ENCODE assay signal across 8 cellular contexts in the genomic region with DNA sequence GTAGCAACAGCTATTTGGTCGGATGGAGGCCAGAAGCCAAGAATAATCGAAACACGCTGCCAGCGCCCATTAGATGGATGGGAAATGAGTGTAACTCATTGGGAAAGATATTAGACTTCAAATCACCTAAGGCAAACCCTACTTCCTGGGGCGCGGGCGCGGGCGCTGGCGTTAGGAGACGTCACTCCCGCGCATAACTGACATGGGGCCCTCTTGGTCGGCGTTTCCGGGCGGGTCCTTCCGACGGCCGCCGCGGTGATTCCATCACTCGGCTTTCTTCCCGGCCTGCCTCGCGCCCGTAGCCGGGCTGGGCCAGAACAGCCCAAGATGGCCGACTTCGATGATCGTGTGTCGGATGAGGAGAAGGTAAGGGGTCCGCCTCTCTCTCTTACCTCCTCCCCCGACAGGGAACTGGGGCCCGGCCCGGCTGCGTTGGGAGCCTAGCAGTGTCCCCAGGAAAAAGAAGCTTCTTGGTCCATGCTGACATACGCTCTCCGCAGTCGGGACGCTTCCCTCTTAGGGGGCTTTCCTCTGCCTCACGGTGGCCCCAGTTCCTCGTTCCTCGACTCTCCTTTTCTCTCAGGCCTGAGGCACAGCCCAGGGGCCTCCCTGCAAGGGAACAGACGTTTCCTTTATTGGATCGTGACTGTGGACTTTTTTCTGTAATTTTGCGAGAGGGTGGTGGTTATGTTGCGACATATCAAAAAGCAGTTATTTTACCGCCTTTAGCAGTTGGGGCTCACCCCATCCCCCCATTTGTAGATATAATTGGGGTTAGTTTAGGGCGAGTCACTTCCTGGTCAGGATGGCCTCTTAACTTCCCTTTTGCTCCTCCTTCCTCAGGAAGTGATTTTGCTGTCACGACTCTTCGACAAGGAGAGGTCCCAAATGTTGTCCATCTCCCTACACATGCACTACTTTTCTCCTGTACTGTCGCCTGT. TPM values are rescaled to one million over a fixed set of nuclear protein-coding genes. Genes with fewer than 3 reads are reported as not detected.
A peak's percentile ranks its signal among the peaks of the same experiment; 100 is the strongest.
DNase-seq lines count a peak whose midpoint lies in the region; ATAC-seq and TF ChIP-seq lines count a peak whose summit lies in the region.

CAPZA1 (plus strand) TSS at position 315 of the 941 bp plus-strand sequence; CDS start at position 328, 13 bp downstream.

- no peaks in the 10 kb centered on the region for H3K36me3 ChIP-seq in thoracic aorta

- no peaks in the 10 kb centered on the region for H3K27me3 ChIP-seq in thoracic aorta (replicated peaks; ENCODE audit: insufficient read depth)

- no peaks in the 10 kb centered on the region for H3K9me3 Mint-ChIP-seq in activated naive CD8-positive, alpha-beta T cell (ENCODE audit: low read depth)
- H3K9me3 Mint-ChIP-seq in glutamatergic neuron (ENCODE audit: unreplicated experiment) (peaks cover 15% of the 10 kb centered on the region), osteocyte (ENCODE audit: unreplicated experiment) (no peaks in the 10 kb centered on the region)

- peaks cover 8% of the 10 kb centered on the region for H3K36me3 Mint-ChIP-seq in activated naive CD8-positive, alpha-beta T cell
- no peaks in the 10 kb centered on the region for H3K36me3 Mint-ChIP-seq in glutamatergic neuron (ENCODE audit: unreplicated experiment)
- H3K36me3 Mint-ChIP-seq in osteocyte (ENCODE audit: unreplicated experiment) = peaks cover 3% of the 10 kb centered on the region

- peak within 1 kb of the TSS; percentile 99 for H3K27ac Mint-ChIP-seq in activated naive CD8-positive, alpha-beta T cell
- H3K27ac Mint-ChIP-seq in glutamatergic neuron (ENCODE audit: unreplicated experiment) (peak within 1 kb of the TSS; percentile 99), osteocyte (ENCODE audit: unreplicated experiment) (peak within 1 kb of the TSS; percentile 100)

- H3K9me3 ChIP-seq in thoracic aorta = no peaks in the 10 kb centered on the region

- DNase-seq in NCI-H1105 treated with DMSO at 0.1 percent for 48 hours (lab: John Stamatoyannopoulos, UW) (peak; percentile 88), SKM-1 treated with dmso at 0.1 percent for 144 hours (lab: John Stamatoyannopoulos, UW; ENCODE audit: unreplicated experiment) (peak; percentile 95), glutamatergic neuron (peak; percentile 93), osteocyte (ENCODE audit: extremely low spot score, unreplicated experiment) (peak; percentile 96), thoracic aorta (ENCODE audit: low spot score) (peak; percentile 67)

- H3K4me1 Mint-ChIP-seq in activated naive CD8-positive, alpha-beta T cell (ENCODE audit: low read depth) = peaks cover 47% of the 10 kb centered on the region
- H3K4me1 Mint-ChIP-seq in glutamatergic neuron (ENCODE audit: low read depth, unreplicated experiment) = peaks cover 10% of the 10 kb centered on the region
- peaks cover 46% of the 10 kb centered on the region for H3K4me1 Mint-ChIP-seq in osteocyte (ENCODE audit: unreplicated experiment)

- H3K4me3 ChIP-seq in thoracic aorta = peak within 1 kb of the TSS; percentile 85

- H3K27ac ChIP-seq in thoracic aorta = peak within 1 kb of the TSS; percentile 94 to 99

- no peak for TF ChIP-seq CTCF in glutamatergic neuron (IDR thresholded peaks at IDR 0.05; ENCODE audit: partially characterized antibody, unreplicated experiment)
- no peak for TF ChIP-seq CTCF in osteocyte (IDR thresholded peaks at IDR 0.05)
- TF ChIP-seq CTCF in thoracic aorta (IDR thresholded peaks at IDR 0.05) = no peak

- ATAC-seq in HG02642 (IDR thresholded peaks at IDR 0.05; ENCODE audit: poor library complexity, unreplicated experiment) = peak; percentile 88
- ATAC-seq in thoracic aorta (ENCODE audit: insufficient number of reproducible peaks, low FRiP score, low read depth) = peak; percentile 76

- H3K4me1 ChIP-seq in thoracic aorta (ENCODE audit: control insufficient read depth in 1 of 2, low read depth in 2 of 2) = peaks cover 19 to 45% of the 10 kb centered on the region in 2 donors

- TF ChIP-seq POLR2A in GM10847 (IDR thresholded peaks at IDR 0.05; ENCODE audit: extremely low read depth, insufficient read length) = peak; percentile 91

- H3K4me3 Mint-ChIP-seq in activated naive CD8-positive, alpha-beta T cell = peak within 1 kb of the TSS; percentile 100
- H3K4me3 Mint-ChIP-seq in glutamatergic neuron (ENCODE audit: unreplicated experiment) = peak within 1 kb of the TSS; percentile 91
- peak within 1 kb of the TSS; percentile 99 for H3K4me3 Mint-ChIP-seq in osteocyte (ENCODE audit: unreplicated experiment)

- no peaks in the 10 kb centered on the region for H3K27me3 Mint-ChIP-seq in activated naive CD8-positive, alpha-beta T cell
- H3K27me3 Mint-ChIP-seq in glutamatergic neuron (ENCODE audit: unreplicated experiment) (peaks cover 9% of the 10 kb centered on the region), osteocyte (ENCODE audit: unreplicated experiment) (no peaks in the 10 kb centered on the region)

RNA-seq across cellular contexts. Expression of gene CAPZA1, which starts in this region (rescaled TPM):
- 149 TPM for total RNA-seq in glutamatergic neuron (ENCODE audit: unreplicated experiment)
- 129 and 130 TPM in 2 replicates for total RNA-seq in osteocyte
- 100 to 1,000 TPM in 1 of 2 donors, 10 to 100 TPM in 1; 87.3 to 144 TPM for total RNA-seq in thoracic aorta

Comparison
In these comparisons a context has a peak if more than half of its experiments do, and no peak if none do; other contexts are left out.
1. Peak in every context shown above with its lines: DNase-seq, ATAC-seq, H3K4me3 ChIP-seq and H3K27ac ChIP-seq.